In the genomic region with DNA sequence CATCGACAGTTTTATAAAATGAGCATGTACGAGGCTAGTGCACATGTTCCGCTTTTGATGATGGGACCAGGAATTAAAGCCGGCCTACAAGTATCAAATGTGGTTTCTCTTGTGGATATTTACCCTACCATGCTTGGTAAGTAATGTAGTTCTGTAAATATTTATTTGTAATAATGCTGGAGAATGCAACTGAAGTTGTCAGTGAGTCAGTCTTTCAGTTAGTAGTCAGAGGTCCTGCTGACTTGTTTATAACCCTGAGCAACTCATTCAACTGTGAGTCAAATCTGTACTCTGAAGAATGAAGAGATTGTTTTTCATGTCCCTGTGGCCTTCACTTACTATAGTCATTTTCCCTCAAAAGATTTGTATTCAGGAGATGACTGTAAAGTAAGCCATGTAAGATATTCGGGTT, we compare ENCODE assay signal across 8 cellular contexts. TPM values are rescaled to one million over a fixed set of nuclear protein-coding genes. Genes with fewer than 3 reads are reported as not detected.
DNase-seq lines count a peak whose midpoint lies in the region; ATAC-seq and TF ChIP-seq lines count a peak whose summit lies in the region.

No MANE protein-coding gene starts in this region.

- intact Hi-C loops in activated CD4-positive, alpha-beta T cell treated with anti-CD3 and anti-CD28 coated beads for 36 hours (cut with DNase I, micrococcal nuclease): loop anchor here (1.0 to 10.0 kb wide), 7 partner anchors 24 to 307 kb away; a partner anchor contains a TSS

- no peak overlapping the region for H3K4me3 Mint-ChIP-seq in activated CD4-positive, alpha-beta T cell treated with anti-CD3 and anti-CD28 coated beads for 36 hours

- H3K36me3 Mint-ChIP-seq in activated CD4-positive, alpha-beta T cell treated with anti-CD3 and anti-CD28 coated beads for 36 hours (ENCODE audit: low read depth): peaks cover 7% of the 10 kb centered on the region

- peaks cover 30% of the 10 kb centered on the region for H3K4me1 Mint-ChIP-seq in activated CD4-positive, alpha-beta T cell treated with anti-CD3 and anti-CD28 coated beads for 36 hours

- POLR2A ChIA-PET in activated CD4-positive, alpha-beta T cell treated with anti-CD3 and anti-CD28 coated beads for 36 hours (lab: Charles Lee): no interaction called here

- CTCF ChIA-PET in activated CD4-positive, alpha-beta T cell treated with anti-CD3 and anti-CD28 coated beads for 36 hours (lab: Charles Lee): no interaction called here

- H3K27me3 Mint-ChIP-seq in activated CD4-positive, alpha-beta T cell treated with anti-CD3 and anti-CD28 coated beads for 36 hours: no peaks in the 10 kb centered on the region

- peak; percentile 95 for ATAC-seq in activated CD4-positive, alpha-beta T cell treated with anti-CD3 and anti-CD28 coated beads for 36 hours
- ATAC-seq in HG02798 (IDR thresholded peaks at IDR 0.05; ENCODE audit: poor library complexity, unreplicated experiment): peak; percentile 81

- peak overlapping the region; percentile 62 for H3K27ac Mint-ChIP-seq in activated CD4-positive, alpha-beta T cell treated with anti-CD3 and anti-CD28 coated beads for 36 hours

- no peak for TF ChIP-seq POLR2A in erythroblast (IDR thresholded peaks at IDR 0.05; ENCODE audit: low read length)

- no peaks in the 10 kb centered on the region for H3K9me3 Mint-ChIP-seq in activated CD4-positive, alpha-beta T cell treated with anti-CD3 and anti-CD28 coated beads for 36 hours (ENCODE audit: low read depth)

- DNase-seq in activated CD4-positive, alpha-beta T cell treated with anti-CD3 and anti-CD28 coated beads for 36 hours: no peak
- DNase-seq in activated CD4-positive, alpha-beta T cell treated with anti-CD3 and anti-CD28 coated beads for 48 hours: no peak
- DNase-seq in SW 1271 (lab: John Stamatoyannopoulos, UW): peak; percentile 3 to 38
- peak; percentile 91 for DNase-seq in renal cortical epithelial cell (ENCODE audit: low read depth)
- no peak for DNase-seq in stimulated activated CD4-positive, alpha-beta T cell treated with anti-CD3 and anti-CD28 coated beads, Interleukin-15, amount 100 ng/mL, for 24 hours
- DNase-seq in erythroblast (lab: John Stamatoyannopoulos, UW): no peak
- no peak for DNase-seq in mesenteric fat pad (ENCODE audit: low spot score)

RNA-seq across cellular contexts. Expression of a gene that starts 28.4 kb away (rescaled TPM):
- under 1 TPM; 0.37 to 0.46 TPM for total RNA-seq in activated CD4-positive, alpha-beta T cell treated with anti-CD3 and anti-CD28 coated beads for 36 hours
- total RNA-seq in renal cortical epithelial cell (0.69 TPM in 1 of 2 replicates, not detected in the other), mesenteric fat pad (0.32 TPM)

RNA-seq across cellular contexts. Expression of a gene that starts 36.6 kb away (rescaled TPM):
- total RNA-seq in activated CD4-positive, alpha-beta T cell treated with anti-CD3 and anti-CD28 coated beads for 36 hours: 1 to 10 TPM; 4.6 to 5.3 TPM
- total RNA-seq in renal cortical epithelial cell: 9.0 and 11.7 TPM in 2 replicates
- 3.2 TPM for total RNA-seq in mesenteric fat pad

RNA-seq across cellular contexts. Expression of a gene that starts 36.7 kb away (rescaled TPM):
- 10 to 100 TPM; 74.6 to 75.8 TPM for total RNA-seq in activated CD4-positive, alpha-beta T cell treated with anti-CD3 and anti-CD28 coated beads for 36 hours
- 99.8 and 118 TPM in 2 replicates for total RNA-seq in renal cortical epithelial cell
- 79.3 TPM for total RNA-seq in mesenteric fat pad

RNA-seq across cellular contexts. Expression of a gene that starts 55.1 kb away (rescaled TPM):
- 1 to 10 TPM; 4.1 to 9.2 TPM for total RNA-seq in activated CD4-positive, alpha-beta T cell treated with anti-CD3 and anti-CD28 coated beads for 36 hours
- total RNA-seq in renal cortical epithelial cell: 1.2 and 2.4 TPM in 2 replicates
- total RNA-seq in mesenteric fat pad: 1.1 TPM

Comparison
In these comparisons a context has a peak if more than half of its experiments do, and no peak if none do; other contexts are left out.
1. DNase-seq: peak in SW 1271 (2 of 2) and renal cortical epithelial cell (single experiment); none in activated CD4-positive, alpha-beta T cell treated with anti-CD3 and anti-CD28 coated beads for 36 hours (single experiment), activated CD4-positive, alpha-beta T cell treated with anti-CD3 and anti-CD28 coated beads for 48 hours (single experiment), stimulated activated CD4-positive, alpha-beta T cell treated with anti-CD3 and anti-CD28 coated beads, Interleukin-15, amount 100 ng/mL, for 24 hours (single experiment), erythroblast (0 of 2) and mesenteric fat pad (single experiment).